Comparison of ENCODE assay signal across 27 cellular contexts in genomic region chr18:42392416-42392815, GRCh38.
DNase-seq lines count a peak whose midpoint lies in the region; TF ChIP-seq lines count a peak whose summit lies in the region.
"Had no signal": no experiment of that assay in that cellular context is flagged by ENCODE, and none has a peak within 500 bp of the region (broad histone marks: within the 10 kb centered on the region; RNA-seq: fewer than 3 reads in every experiment).

No MANE protein-coding gene starts in this region.

- no peak overlapping the region for H3K4me3 ChIP-seq in fibroblast of the aortic adventitia (ENCODE audit: low read depth, low read length)
- no peak overlapping the region for H3K4me3 ChIP-seq in Peyer's patch
- H3K4me3 ChIP-seq: body of pancreas, esophagus squamous epithelium, GM12878, skin epidermis had no signal

- H3K4me1 ChIP-seq in Peyer's patch = no peaks in the 10 kb centered on the region
- H3K4me1 ChIP-seq: body of pancreas, esophagus squamous epithelium had no signal

- TF ChIP-seq POLR2A in Peyer's patch (IDR thresholded peaks at IDR 0.05) = no peak

- H3K27me3 ChIP-seq in Peyer's patch = no peaks in the 10 kb centered on the region
- H3K27me3 ChIP-seq: body of pancreas, esophagus squamous epithelium had no signal

- TF ChIP-seq CTCF in fibroblast of the aortic adventitia (IDR thresholded peaks at IDR 0.05; ENCODE audit: insufficient read depth, low read length) (no peak), Peyer's patch (IDR thresholded peaks at IDR 0.05) (no peak)

- DNase-seq in NCI-H1105 treated with DMSO at 0.1 percent for 48 hours (lab: John Stamatoyannopoulos, UW) = peak; percentile 12
- DNase-seq in NCI-H1105 (lab: John Stamatoyannopoulos, UW) = no peak
- DNase-seq in NCI-H774 (lab: John Stamatoyannopoulos, UW) = peak; percentile 27
- peak; percentile 8 for DNase-seq in fibroblast of the aortic adventitia (ENCODE audit: low read depth)
- DNase-seq in stromal cell of bone marrow (ENCODE audit: low read depth) = peak; percentile 35
- no peak for DNase-seq in activated effector memory CD4-positive, alpha-beta T cell treated with anti-CD3 and anti-CD28 coated beads, Interleukin-2, amount 50 U/mL, for 16 hours
- DNase-seq in H4 (ENCODE audit: low spot score) = no peak
- DNase-seq in Peyer's patch = no peak
- DNase-seq: 8988T; activated CD4-positive, alpha-beta T cell treated with anti-CD3 and anti-CD28 coated beads, Interleukin-2, amount 50 U/mL, for 48 hours; activated naive CD4-positive, alpha-beta T cell treated with Interleukin-2 at 50 U/mL for 16 hours; activated T-cell treated with anti-CD3 and anti-CD28 coated beads, Interleukin-2, amount 50 U/mL, for 48 hours; body of pancreas; dermis blood vessel endothelial cell; EL; esophagus squamous epithelium; GOT3; hippocampal formation; KBM-7; MM.1S; NCI-H1417 treated with DMSO at 0.1 percent for 48 hours; NCI-H526; SHP77; T-helper 2 cell had no signal

- no peaks in the 10 kb centered on the region for H3K36me3 ChIP-seq in Peyer's patch
- H3K36me3 ChIP-seq: esophagus squamous epithelium had no signal

- no peaks in the 10 kb centered on the region for H3K9me3 ChIP-seq in Peyer's patch
- H3K9me3 ChIP-seq: body of pancreas, esophagus squamous epithelium had no signal

- no peak overlapping the region for H3K27ac ChIP-seq in Peyer's patch
- H3K27ac ChIP-seq: body of pancreas, HL-60, skin epidermis had no signal

Comparison
In these comparisons a context has a peak if more than half of its experiments do, and no peak if none do; other contexts are left out.
1. DNase-seq: peak in NCI-H1105 treated with DMSO at 0.1 percent for 48 hours (single experiment), NCI-H774 (single experiment), fibroblast of the aortic adventitia (single experiment) and stromal cell of bone marrow (single experiment); none in NCI-H1105 (single experiment), activated effector memory CD4-positive, alpha-beta T cell treated with anti-CD3 and anti-CD28 coated beads, Interleukin-2, amount 50 U/mL, for 16 hours (single experiment), H4 (single experiment) and Peyer's patch (0 of 3).